8 cellular contexts compared by ENCODE assay signal in genomic region chr5:132747064-132747692, GRCh38. TPM values are rescaled to one million over a fixed set of nuclear protein-coding genes. Genes with fewer than 3 reads are reported as not detected.
DNase-seq lines count a peak whose midpoint lies in the region; ATAC-seq and TF ChIP-seq lines count a peak whose summit lies in the region.

Gene CCNI2 (plus strand): TSS chr5:132747426. CDS start chr5:132747496, 70 bp downstream.

- H3K4me3 Mint-ChIP-seq in neural progenitor cell = peak within 1 kb of the TSS; percentile 80

- H4K20me1 ChIP-seq in neural progenitor cell (ENCODE audit: low read depth) = no peaks in the 10 kb centered on the region

- H3K79me2 ChIP-seq in neural progenitor cell (ENCODE audit: low read depth) = no peaks in the 10 kb centered on the region

- no peaks in the 10 kb centered on the region for H3K36me3 ChIP-seq in neural progenitor cell
- H3K36me3 ChIP-seq in thoracic aorta = no peaks in the 10 kb centered on the region

- peak within 1 kb of the TSS; percentile 87 for H3K4me2 ChIP-seq in neural progenitor cell

- peaks cover 47% of the 10 kb centered on the region for H3K27me3 Mint-ChIP-seq in neural progenitor cell (ENCODE audit: insufficient read depth, low read depth)

- DNase-seq in GM13976 (ENCODE audit: low spot score) = peak; percentile 77
- peak; percentile 85 for DNase-seq in activated CD8-positive, alpha-beta memory T cell treated with anti-CD3 and anti-CD28 coated beads for 24 hours
- no peak for DNase-seq in epithelial cell of proximal tubule (ENCODE audit: low read depth)
- DNase-seq in neural progenitor cell (ENCODE audit: low spot score) = peak; percentile 60
- DNase-seq in thoracic aorta (ENCODE audit: low spot score) = no peak
- DNase-seq in NCI-H2107 (lab: John Stamatoyannopoulos, UW) = no peak
- DNase-seq in DMS153 treated with DMSO at 0.1 percent for 48 hours (lab: John Stamatoyannopoulos, UW; ENCODE audit: unreplicated experiment) = no peak

- in situ Hi-C loops in GM13976 (cut with MboI; ENCODE audit: low sequenced_read_pairs, unreplicated experiment) = no loop called here

- H3K27ac Mint-ChIP-seq in neural progenitor cell = no peak within 1 kb of the TSS

- H3K4me3 ChIP-seq in epithelial cell of proximal tubule (ENCODE audit: low read depth, low read length) = peak within 1 kb of the TSS; percentile 58
- peak within 1 kb of the TSS; percentile 57 for H3K4me3 ChIP-seq in neural progenitor cell
- peak within 1 kb of the TSS; percentile 71 for H3K4me3 ChIP-seq in thoracic aorta

- ATAC-seq in HG03442 (IDR thresholded peaks at IDR 0.05; ENCODE audit: unreplicated experiment) (peak; percentile 29), thoracic aorta (ENCODE audit: insufficient number of reproducible peaks, low FRiP score, low read depth) (no peak)

- H2AFZ ChIP-seq in neural progenitor cell (replicated peaks) = peak within 1 kb of the TSS; percentile 94

- H3K9ac ChIP-seq in neural progenitor cell = no peak within 1 kb of the TSS

- peaks cover 2% of the 10 kb centered on the region for H3K4me1 Mint-ChIP-seq in neural progenitor cell

- H3K9me3 ChIP-seq in neural progenitor cell (ENCODE audit: low read depth) = no peaks in the 10 kb centered on the region
- H3K9me3 ChIP-seq in thoracic aorta = no peaks in the 10 kb centered on the region

- H3K9me3 Mint-ChIP-seq in neural progenitor cell = peaks cover 6% of the 10 kb centered on the region

- H3K4me1 ChIP-seq in neural progenitor cell = no peaks in the 10 kb centered on the region
- peaks cover 0 to 5% of the 10 kb centered on the region in 2 donors for H3K4me1 ChIP-seq in thoracic aorta (ENCODE audit: control insufficient read depth in 1 of 2, low read depth in 2 of 2)

- H3K36me3 Mint-ChIP-seq in neural progenitor cell = peaks cover 2% of the 10 kb centered on the region

- no peak for TF ChIP-seq CTCF in GM13976 (IDR thresholded peaks at IDR 0.05; ENCODE audit: borderline replicate concordance, control extremely low read depth, extremely low read depth, insufficient read depth, missing control alignments)
- no peak for TF ChIP-seq CTCF in epithelial cell of proximal tubule (conservative IDR thresholded peaks at IDR 0.05; ENCODE audit: low read depth, low read length)
- TF ChIP-seq CTCF in neural progenitor cell (IDR thresholded peaks at IDR 0.05) = peak; percentile 1
- no peak for TF ChIP-seq CTCF in thoracic aorta (IDR thresholded peaks at IDR 0.05)

- peaks cover 17% of the 10 kb centered on the region for H3F3A ChIP-seq in neural progenitor cell (ENCODE audit: low read depth)

- H3K27me3 ChIP-seq in neural progenitor cell (peaks cover 94% of the 10 kb centered on the region), thoracic aorta (replicated peaks; ENCODE audit: insufficient read depth) (no peaks in the 10 kb centered on the region)

- H3K27ac ChIP-seq in neural progenitor cell = no peak within 1 kb of the TSS
- H3K27ac ChIP-seq in thoracic aorta = no peak within 1 kb of the TSS

RNA-seq across cellular contexts. Expression of gene CCNI2, which starts in this region (rescaled TPM):
- 1.1 and 3.8 TPM in 2 replicates for total RNA-seq in epithelial cell of proximal tubule
- total RNA-seq in neural progenitor cell (ENCODE audit: low replicate concordance) = 0.22 TPM in 1 of 2 replicates, not detected in the other
- not detected for total RNA-seq in thoracic aorta

Comparison
In these comparisons a context has a peak if more than half of its experiments do, and no peak if none do; other contexts are left out.
1. Peak in DNase-seq, H3K4me3 ChIP-seq and H3K4me2 ChIP-seq in neural progenitor cell; RNA of the gene not detected or under 1 TPM.
2. DNase-seq: peak in GM13976 (single experiment) and activated CD8-positive, alpha-beta memory T cell treated with anti-CD3 and anti-CD28 coated beads for 24 hours (single experiment); none in epithelial cell of proximal tubule (single experiment), thoracic aorta (single experiment), NCI-H2107 (single experiment) and DMS153 treated with DMSO at 0.1 percent for 48 hours (single experiment).
3. Peak in every context shown above with its lines, with median percentiles within 50 percentile points of each other: H3K4me3 ChIP-seq.